Comparison of ENCODE assay signal across 18 cellular contexts in genomic region chr17:358491-359133, GRCh38. TPM values are rescaled to one million over a fixed set of nuclear protein-coding genes. Genes with fewer than 3 reads are reported as not detected.
DNase-seq lines count a peak whose midpoint lies in the region; ATAC-seq, FAIRE-seq and TF ChIP-seq lines count a peak whose summit lies in the region.
"Had no signal": no experiment of that assay in that cellular context is flagged by ENCODE, and none has a peak within 500 bp of the region (broad histone marks: within the 10 kb centered on the region; RNA-seq: fewer than 3 reads in every experiment).

No MANE protein-coding gene starts in this region.

- H3K36me3 ChIP-seq in NT2/D1 (ENCODE audit: insufficient read depth, insufficient read length, low read length) (no peaks in the 10 kb centered on the region), kidney (ENCODE audit: control insufficient read depth in 1 of 2, insufficient read depth in 2 of 2, low read length in 2 of 2) (no peaks in the 10 kb centered on the region), upper lobe of right lung (no peaks in the 10 kb centered on the region), gastroesophageal sphincter (no peaks in the 10 kb centered on the region)

- no peak for FAIRE-seq in kidney (lab: Jason Lieb, UNC)

- no peak overlapping the region for H3K4me3 Mint-ChIP-seq in neural crest cell
- H3K4me3 Mint-ChIP-seq: CD4-positive, alpha-beta T cell had no signal

- H3K36me3 Mint-ChIP-seq in neural crest cell (ENCODE audit: low read depth): peaks cover 7% of the 10 kb centered on the region

- H3K27ac ChIP-seq in kidney (ENCODE audit: low read depth in 2 of 2, low read length in 2 of 2) (no peak overlapping the region), upper lobe of right lung (no peak overlapping the region), gastroesophageal sphincter (no peak overlapping the region)

- WGBS in gastroesophageal sphincter (ENCODE audit: low coverage in 1 of 2), 2 donors: 94% methylated on average over 10 to 14 of the region's 35 CpGs

- H3K9me3 Mint-ChIP-seq in neural crest cell: no peaks in the 10 kb centered on the region
- H3K9me3 Mint-ChIP-seq: CD4-positive, alpha-beta T cell had no signal

- H3K4me3 ChIP-seq in NT2/D1 (ENCODE audit: insufficient read length, low read depth) (no peak overlapping the region), kidney (ENCODE audit: low read length in 2 of 2) (no peak overlapping the region), upper lobe of right lung (no peak overlapping the region), gastroesophageal sphincter (no peak overlapping the region)

- TF ChIP-seq POLR2A in gastroesophageal sphincter (IDR thresholded peaks at IDR 0.05): no peak

- H3K27ac Mint-ChIP-seq in neural crest cell (ENCODE audit: unreplicated experiment): peak overlapping the region; percentile 44
- H3K27ac Mint-ChIP-seq: CD4-positive, alpha-beta T cell had no signal

- DNase-seq in NT2/D1 (ENCODE audit: low read depth, low spot score): no peak
- DNase-seq in kidney: peak; percentile 64
- DNase-seq in neural crest cell (ENCODE audit: low read depth, low spot score): no peak
- DNase-seq in upper lobe of right lung: peak; percentile 61
- no peak for DNase-seq in NCI-H510A treated with DMSO at 0.1 percent for 48 hours (lab: John Stamatoyannopoulos, UW)
- DNase-seq: Calu3; CD4-positive, alpha-beta T cell; DMS79; KBM-7; MV-4-11; NCI-H1417 treated with DMSO at 0.1 percent for 48 hours; NCI-H2029; NCI-H446 treated with DMSO at 0.1 percent for 48 hours; NCI-H748 treated with DMSO at 0.1 percent for 48 hours; RPMI8226; SIG-M5 had no signal

- H3K9ac ChIP-seq in NT2/D1 (ENCODE audit: insufficient read length, low read depth) (peak overlapping the region; percentile 50), kidney (ENCODE audit: low read length in 2 of 2) (no peak overlapping the region)

- H3K27me3 ChIP-seq in NT2/D1 (ENCODE audit: insufficient read depth, insufficient read length) (no peaks in the 10 kb centered on the region), upper lobe of right lung (no peaks in the 10 kb centered on the region), gastroesophageal sphincter (no peaks in the 10 kb centered on the region)

- peaks cover 7% of the 10 kb centered on the region for H3K4me1 Mint-ChIP-seq in neural crest cell

- H3K27me3 Mint-ChIP-seq in neural crest cell (ENCODE audit: low read depth): no peaks in the 10 kb centered on the region
- H3K27me3 Mint-ChIP-seq: CD4-positive, alpha-beta T cell had no signal

- intact Hi-C loops in kidney (cut with DNase I): no loop called here
- intact Hi-C loops in upper lobe of right lung (cut with DNase I): no loop called here

- peaks cover 8% of the 10 kb centered on the region for H3K4me1 ChIP-seq in NT2/D1 (ENCODE audit: insufficient read depth, insufficient read length)
- peaks cover 11 to 14% of the 10 kb centered on the region in 2 donors for H3K4me1 ChIP-seq in kidney (ENCODE audit: control insufficient read depth in 1 of 2, insufficient read depth in 1 of 2, low read depth in 1 of 2, low read length in 2 of 2)
- H3K4me1 ChIP-seq in upper lobe of right lung: peaks cover 7% of the 10 kb centered on the region
- peaks cover 0 to 11% (median 0%) of the 10 kb centered on the region in 3 donors for H3K4me1 ChIP-seq in gastroesophageal sphincter

- TF ChIP-seq CTCF in kidney (IDR thresholded peaks at IDR 0.05; ENCODE audit: borderline replicate concordance, extremely low read depth, insufficient read depth) (no peak), neural crest cell (conservative IDR thresholded peaks at IDR 0.05) (no peak), upper lobe of right lung (IDR thresholded peaks at IDR 0.05) (no peak), gastroesophageal sphincter (IDR thresholded peaks at IDR 0.05) (no peak)

- no peak for TF ChIP-seq EP300 in gastroesophageal sphincter (IDR thresholded peaks at IDR 0.05)

- H3K9me3 ChIP-seq in NT2/D1 (ENCODE audit: insufficient read depth, low read length): no peaks in the 10 kb centered on the region
- no peaks in the 10 kb centered on the region for H3K9me3 ChIP-seq in kidney (ENCODE audit: control insufficient read depth in 1 of 2, low read length in 2 of 2)
- no peaks in the 10 kb centered on the region for H3K9me3 ChIP-seq in upper lobe of right lung
- no peaks in the 10 kb centered on the region for H3K9me3 ChIP-seq in gastroesophageal sphincter

- ATAC-seq in upper lobe of right lung: no peak
- no peak for ATAC-seq in gastroesophageal sphincter
- no peak for ATAC-seq in GM21576 (IDR thresholded peaks at IDR 0.05; ENCODE audit: unreplicated experiment)

RNA-seq across cellular contexts. Expression of gene RPH3AL, which starts 6.0 kb away (rescaled TPM):
- total RNA-seq in kidney: 55.9 TPM
- 18.1 TPM for polyA plus RNA-seq in kidney (ENCODE audit: insufficient read depth, low read depth, low replicate concordance)
- 1.9 and 2.1 TPM in 2 replicates for total RNA-seq in neural crest cell
- total RNA-seq in upper lobe of right lung: 33.3 TPM
- 10 to 100 TPM in 3 of 4 donors, 1 to 10 TPM in 1; 8.6 to 21.0 (median 17.4) TPM for total RNA-seq in gastroesophageal sphincter

Comparison
In these comparisons a context has a peak if more than half of its experiments do, and no peak if none do; other contexts are left out.
1. DNase-seq: peak in kidney (single experiment) and upper lobe of right lung (single experiment); none in NT2/D1 (single experiment), neural crest cell (single experiment) and NCI-H510A treated with DMSO at 0.1 percent for 48 hours (single experiment).